Comparison of ENCODE assay signal across 17 cellular contexts in the genomic region with DNA sequence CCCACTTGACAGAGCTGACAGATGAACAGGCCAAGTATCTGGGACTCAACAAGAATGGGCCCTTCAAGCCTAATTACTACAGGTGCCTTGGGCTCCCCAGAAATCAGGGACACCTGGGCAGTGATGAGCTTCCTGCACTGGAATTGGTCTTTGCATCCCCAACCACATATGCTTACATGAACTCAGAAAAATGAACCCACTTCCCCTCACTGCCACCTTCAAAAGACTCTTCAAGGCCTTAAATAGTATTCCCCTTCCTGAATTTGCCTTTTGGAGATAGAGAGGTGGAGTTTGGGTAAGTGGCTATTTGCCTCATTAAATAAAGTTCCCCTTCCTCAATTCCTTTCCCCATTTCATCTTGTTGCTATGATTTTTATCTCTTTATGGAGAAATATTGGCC. TPM values are rescaled to one million over a fixed set of nuclear protein-coding genes. Genes with fewer than 3 reads are reported as not detected.
A peak's percentile ranks its signal among the peaks of the same experiment; 100 is the strongest.
DNase-seq lines count a peak whose midpoint lies in the region; ATAC-seq lines count a peak whose summit lies in the region.
"Had no signal": no experiment of that assay in that cellular context is flagged by ENCODE, and none has a peak within 500 bp of the region (broad histone marks: within the 10 kb centered on the region; RNA-seq: fewer than 3 reads in every experiment).

No MANE protein-coding gene starts in this region.

- no peak overlapping the region for H3K9ac ChIP-seq in BLaER1 treated with 17β-estradiol and CSF1 and Interleukin-3, amounts not matched to agents 10 nM and 100 nM

- H3K4me2 ChIP-seq in BLaER1 treated with 17β-estradiol and CSF1 and Interleukin-3, amounts not matched to agents 10 nM and 100 nM, result peak overlapping the region in 7 of 11 experiments; percentile 21 to 78 (median 65); a peak in 9 of 22 replicates
- H3K4me2 ChIP-seq: GM23338 had no signal

- H3K27ac ChIP-seq in BLaER1 treated with 17β-estradiol and CSF1 and Interleukin-3, amounts not matched to agents 10 nM and 100 nM, result no peak overlapping the region
- H3K27ac ChIP-seq: 22Rv1 had no signal

- H3K36me3 Mint-ChIP-seq in activated CD4-positive, alpha-beta T cell treated with anti-CD3 and anti-CD28 coated beads for 36 hours (ENCODE audit: low read depth), result peaks cover 16% of the 10 kb centered on the region
- H3K36me3 Mint-ChIP-seq in activated CD4-positive, alpha-beta T cell treated with anti-CD3 and anti-CD28 coated beads, Interleukin-2, amount 10 ng/mL, durations not matched to agents 7 days and 5 days (ENCODE audit: low read depth), result peaks cover 15% of the 10 kb centered on the region
- H3K36me3 Mint-ChIP-seq in T-helper 17 cell (ENCODE audit: low read depth), result peaks cover 12% of the 10 kb centered on the region
- peaks cover 16% of the 10 kb centered on the region for H3K36me3 Mint-ChIP-seq in stimulated activated effector memory CD8-positive, alpha-beta T cell treated with anti-CD3 and anti-CD28 coated beads, Interleukin-12 subunit alpha, Interleukin-12 subunit beta, amount 100 ng/mL, for 72 hours

- no peak overlapping the region for H3K4me3 ChIP-seq in BLaER1 treated with 17β-estradiol and CSF1 and Interleukin-3, amounts not matched to agents 10 nM and 100 nM
- H3K4me3 ChIP-seq: GM12878, GM23338 had no signal

- intact Hi-C loops in activated CD4-positive, alpha-beta T cell treated with anti-CD3 and anti-CD28 coated beads for 36 hours (cut with DNase I, micrococcal nuclease), result no loop called here
- intact Hi-C loops in left ventricle myocardium superior (cut with micrococcal nuclease), result no loop called here

- no peaks in the 10 kb centered on the region for H3K9me3 ChIP-seq in BLaER1 treated with 17β-estradiol and CSF1 and Interleukin-3, amounts not matched to agents 10 nM and 100 nM (replicated peaks in 1 of 11)
- no peaks in the 10 kb centered on the region for H3K9me3 ChIP-seq in T-helper 17 cell (ENCODE audit: control insufficient read depth, low read length, poor library complexity, severe bottlenecking)

- no peaks in the 10 kb centered on the region for H4K20me1 ChIP-seq in BLaER1 treated with 17β-estradiol and CSF1 and Interleukin-3, amounts not matched to agents 10 nM and 100 nM

- H3K27ac Mint-ChIP-seq in activated CD4-positive, alpha-beta T cell treated with anti-CD3 and anti-CD28 coated beads for 36 hours, result peak overlapping the region; percentile 13
- H3K27ac Mint-ChIP-seq in activated CD4-positive, alpha-beta T cell treated with anti-CD3 and anti-CD28 coated beads, Interleukin-2, amount 10 ng/mL, durations not matched to agents 7 days and 5 days, result no peak overlapping the region
- no peak overlapping the region for H3K27ac Mint-ChIP-seq in T-helper 17 cell
- peak overlapping the region; percentile 18 for H3K27ac Mint-ChIP-seq in stimulated activated effector memory CD8-positive, alpha-beta T cell treated with anti-CD3 and anti-CD28 coated beads, Interleukin-12 subunit alpha, Interleukin-12 subunit beta, amount 100 ng/mL, for 72 hours
- H3K27ac Mint-ChIP-seq: CD4-positive, alpha-beta T cell; GM23338 had no signal

- no peak overlapping the region for H3K4me3 Mint-ChIP-seq in activated CD4-positive, alpha-beta T cell treated with anti-CD3 and anti-CD28 coated beads for 36 hours
- no peak overlapping the region for H3K4me3 Mint-ChIP-seq in activated CD4-positive, alpha-beta T cell treated with anti-CD3 and anti-CD28 coated beads, Interleukin-2, amount 10 ng/mL, durations not matched to agents 7 days and 5 days
- peak overlapping the region; percentile 19 for H3K4me3 Mint-ChIP-seq in T-helper 17 cell
- no peak overlapping the region for H3K4me3 Mint-ChIP-seq in stimulated activated effector memory CD8-positive, alpha-beta T cell treated with anti-CD3 and anti-CD28 coated beads, Interleukin-12 subunit alpha, Interleukin-12 subunit beta, amount 100 ng/mL, for 72 hours
- H3K4me3 Mint-ChIP-seq: CD4-positive, alpha-beta T cell; GM23338 had no signal

- H3K36me3 ChIP-seq in BLaER1 treated with 17β-estradiol and CSF1 and Interleukin-3, amounts not matched to agents 10 nM and 100 nM, result peaks cover 40 to 60% (median 54%) of the 10 kb centered on the region in 11 experiments

- DNase-seq in activated CD4-positive, alpha-beta T cell treated with anti-CD3 and anti-CD28 coated beads for 36 hours, result no peak
- DNase-seq in activated CD4-positive, alpha-beta T cell treated with anti-CD3 and anti-CD28 coated beads, Interleukin-2, amount 10 ng/mL, durations not matched to agents 7 days and 5 days, result no peak
- DNase-seq in T-helper 17 cell (no peak), germinal center (ENCODE audit: low spot score) (no peak), left ventricle myocardium superior (no peak)
- no peak for DNase-seq in stimulated activated effector memory CD8-positive, alpha-beta T cell treated with anti-CD3 and anti-CD28 coated beads, Interleukin-12 subunit alpha, Interleukin-12 subunit beta, amount 100 ng/mL, for 72 hours (ENCODE audit: low spot score in 2 of 2)
- DNase-seq: AML-193; C1 segment of cervical spinal cord; Calu3; CD4-positive, alpha-beta T cell; DMS 273 treated with DMSO at 0.1 percent for 48 hours; H7 had no signal

- no peak for ATAC-seq in activated CD4-positive, alpha-beta T cell treated with anti-CD3 and anti-CD28 coated beads for 36 hours
- ATAC-seq in T-helper 17 cell, result no peak
- no peak for ATAC-seq in stimulated activated effector memory CD8-positive, alpha-beta T cell treated with anti-CD3 and anti-CD28 coated beads, Interleukin-12 subunit alpha, Interleukin-12 subunit beta, amount 100 ng/mL, for 72 hours
- no peak for ATAC-seq in left ventricle myocardium superior
- ATAC-seq: GM12878, GM23338, HepG2 had no signal

- no peaks in the 10 kb centered on the region for H3K9me3 Mint-ChIP-seq in activated CD4-positive, alpha-beta T cell treated with anti-CD3 and anti-CD28 coated beads for 36 hours (ENCODE audit: low read depth)
- H3K9me3 Mint-ChIP-seq in activated CD4-positive, alpha-beta T cell treated with anti-CD3 and anti-CD28 coated beads, Interleukin-2, amount 10 ng/mL, durations not matched to agents 7 days and 5 days, result no peaks in the 10 kb centered on the region
- H3K9me3 Mint-ChIP-seq in stimulated activated effector memory CD8-positive, alpha-beta T cell treated with anti-CD3 and anti-CD28 coated beads, Interleukin-12 subunit alpha, Interleukin-12 subunit beta, amount 100 ng/mL, for 72 hours, result no peaks in the 10 kb centered on the region
- H3K9me3 Mint-ChIP-seq: CD4-positive, alpha-beta T cell; GM23338 had no signal

- H3K27me3 ChIP-seq in BLaER1 treated with 17β-estradiol and CSF1 and Interleukin-3, amounts not matched to agents 10 nM and 100 nM, result peaks cover 0 to 4% (median 0%) of the 10 kb centered on the region in 11 experiments; a peak in 2 of 22 replicates

- H3K4me1 ChIP-seq in BLaER1 treated with 17β-estradiol and CSF1 and Interleukin-3, amounts not matched to agents 10 nM and 100 nM, result peaks cover 8 to 26% (median 20%) of the 10 kb centered on the region in 10 experiments; a peak in 19 of 20 replicates

- POLR2A ChIA-PET in activated CD4-positive, alpha-beta T cell treated with anti-CD3 and anti-CD28 coated beads for 36 hours (lab: Charles Lee), result interaction anchor here (1.4 kb wide), 1 partner anchor 8 kb away, joined by 4 read pairs; the partner anchor contains the start of gene STRIP2
- POLR2A ChIA-PET in activated CD4-positive, alpha-beta T cell treated with anti-CD3 and anti-CD28 coated beads, Interleukin-2, amount 10 ng/mL, durations not matched to agents 7 days and 5 days (lab: Charles Lee), result no interaction called here

- peaks cover 3% of the 10 kb centered on the region for H3K4me1 Mint-ChIP-seq in activated CD4-positive, alpha-beta T cell treated with anti-CD3 and anti-CD28 coated beads for 36 hours
- H3K4me1 Mint-ChIP-seq in activated CD4-positive, alpha-beta T cell treated with anti-CD3 and anti-CD28 coated beads, Interleukin-2, amount 10 ng/mL, durations not matched to agents 7 days and 5 days, result peaks cover 10% of the 10 kb centered on the region
- H3K4me1 Mint-ChIP-seq in T-helper 17 cell, result peaks cover 2% of the 10 kb centered on the region
- H3K4me1 Mint-ChIP-seq in stimulated activated effector memory CD8-positive, alpha-beta T cell treated with anti-CD3 and anti-CD28 coated beads, Interleukin-12 subunit alpha, Interleukin-12 subunit beta, amount 100 ng/mL, for 72 hours, result no peaks in the 10 kb centered on the region
- H3K4me1 Mint-ChIP-seq: GM23338 had no signal

- CTCF ChIA-PET in activated CD4-positive, alpha-beta T cell treated with anti-CD3 and anti-CD28 coated beads for 36 hours (lab: Charles Lee), result interaction anchor here (1.5 kb wide), 1 partner anchor 12 kb away, joined by 4 read pairs; no protein-coding TSS in a partner anchor
- CTCF ChIA-PET in activated CD4-positive, alpha-beta T cell treated with anti-CD3 and anti-CD28 coated beads, Interleukin-2, amount 10 ng/mL, durations not matched to agents 7 days and 5 days (lab: Charles Lee), result interaction anchor here (0.8 to 2.3 kb wide), 5 partner anchors 9 to 59 kb away, joined by 3 to 5 read pairs (median 4); no protein-coding TSS in a partner anchor

- no peaks in the 10 kb centered on the region for H3K27me3 Mint-ChIP-seq in activated CD4-positive, alpha-beta T cell treated with anti-CD3 and anti-CD28 coated beads for 36 hours
- no peaks in the 10 kb centered on the region for H3K27me3 Mint-ChIP-seq in activated CD4-positive, alpha-beta T cell treated with anti-CD3 and anti-CD28 coated beads, Interleukin-2, amount 10 ng/mL, durations not matched to agents 7 days and 5 days
- no peaks in the 10 kb centered on the region for H3K27me3 Mint-ChIP-seq in T-helper 17 cell
- H3K27me3 Mint-ChIP-seq: CD4-positive, alpha-beta T cell had no signal

RNA-seq across cellular contexts. Expression of gene STRIP2, which starts 7.8 kb away (rescaled TPM):
- 10 to 100 TPM; 41.3 to 51.8 TPM for total RNA-seq in activated CD4-positive, alpha-beta T cell treated with anti-CD3 and anti-CD28 coated beads for 36 hours
- 10 to 100 TPM; 10.7 to 12.1 TPM for total RNA-seq in activated CD4-positive, alpha-beta T cell treated with anti-CD3 and anti-CD28 coated beads, Interleukin-2, amount 10 ng/mL, durations not matched to agents 7 days and 5 days
- total RNA-seq in T-helper 17 cell (1 to 10 TPM in 1 of 2 donors, under 1 TPM in 1; 0.67 to 2.1 TPM), left ventricle myocardium superior (23.3 TPM)

Comparison
In these comparisons a context has a peak if more than half of its experiments do, and no peak if none do; other contexts are left out.
1. H3K27ac Mint-ChIP-seq: peak in activated CD4-positive, alpha-beta T cell treated with anti-CD3 and anti-CD28 coated beads for 36 hours (single experiment) and stimulated activated effector memory CD8-positive, alpha-beta T cell treated with anti-CD3 and anti-CD28 coated beads, Interleukin-12 subunit alpha, Interleukin-12 subunit beta, amount 100 ng/mL, for 72 hours (single experiment); none in activated CD4-positive, alpha-beta T cell treated with anti-CD3 and anti-CD28 coated beads, Interleukin-2, amount 10 ng/mL, durations not matched to agents 7 days and 5 days (single experiment) and T-helper 17 cell (single experiment).